Comparison of ENCODE assay signal across 22 cellular contexts in the genomic region with DNA sequence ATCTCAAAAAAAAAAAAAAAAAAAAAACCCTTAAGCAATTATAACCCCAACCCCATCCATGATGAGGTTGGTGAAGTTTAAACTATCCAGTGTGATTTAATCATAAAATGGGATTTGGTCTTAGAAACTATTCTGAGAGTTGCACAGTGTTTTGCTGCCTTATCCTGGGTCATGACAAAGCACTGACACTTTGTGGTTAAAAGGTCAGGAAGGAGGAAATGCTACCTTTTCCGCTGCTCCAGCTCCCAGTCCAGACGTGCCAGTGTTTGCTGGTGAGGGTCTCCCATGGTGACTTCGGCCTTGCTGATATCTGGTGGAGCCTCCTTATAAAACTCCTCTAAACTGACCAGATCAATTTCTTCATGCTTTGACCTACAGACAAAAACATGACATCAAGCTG. TPM values are rescaled to one million over a fixed set of nuclear protein-coding genes. Genes with fewer than 3 reads are reported as not detected.
DNase-seq lines count a peak whose midpoint lies in the region; ATAC-seq, FAIRE-seq and TF ChIP-seq lines count a peak whose summit lies in the region.
"Had no signal": no experiment of that assay in that cellular context is flagged by ENCODE, and none has a peak within 500 bp of the region (broad histone marks: within the 10 kb centered on the region; RNA-seq: fewer than 3 reads in every experiment).

No MANE protein-coding gene starts in this region.

- H3K4me1 ChIP-seq in K562 (replicated peaks in 1 of 2; ENCODE audit: control insufficient read depth in 2 of 2, insufficient read depth in 2 of 2, low read length in 2 of 2): peaks cover 4 to 6% of the 10 kb centered on the region in 2 experiments; a peak in 3 of 5 replicates
- no peaks in the 10 kb centered on the region for H3K4me1 ChIP-seq in mammary epithelial cell (ENCODE audit: insufficient read depth, low read length)

- dilution Hi-C loops in mammary epithelial cell (cut with HindIII; ENCODE audit: low sequenced_read_pairs): no loop called here

- no peaks in the 10 kb centered on the region for H3K4me1 Mint-ChIP-seq in activated naive CD4-positive, alpha-beta T cell treated with anti-CD3 and anti-CD28 coated beads for 36 hours (ENCODE audit: low read depth)

- H3K27ac Mint-ChIP-seq in activated naive CD4-positive, alpha-beta T cell treated with anti-CD3 and anti-CD28 coated beads for 36 hours: peak overlapping the region; percentile 24

- H2AFZ ChIP-seq in K562 (ENCODE audit: low read depth, low read length) (no peak overlapping the region), mammary epithelial cell (ENCODE audit: low read depth, low read length) (no peak overlapping the region)
- H2AFZ ChIP-seq: GM23248 had no signal

- CTCF ChIA-PET in activated naive CD4-positive, alpha-beta T cell treated with anti-CD3 and anti-CD28 coated beads for 36 hours (lab: Charles Lee): no interaction called here
- CTCF ChIA-PET in K562 (lab: Yijun Ruan, JAX; ENCODE audit: low intra/inter-chr PET ratio): no interaction called here
- CTCF ChIA-PET in mammary epithelial cell (lab: Charles Lee; ENCODE audit: low non-redundant PET): no interaction called here

- H3K4me2 ChIP-seq in K562 (ENCODE audit: insufficient read depth, low read length) (no peak overlapping the region), mammary epithelial cell (ENCODE audit: insufficient read depth, low read depth, low read length) (no peak overlapping the region)

- H3K36me3 Mint-ChIP-seq in activated naive CD4-positive, alpha-beta T cell treated with anti-CD3 and anti-CD28 coated beads for 36 hours (ENCODE audit: low read depth): peaks cover 50% of the 10 kb centered on the region

- H3K27me3 ChIP-seq in K562 (ENCODE audit: control insufficient read depth in 2 of 2, insufficient read depth in 2 of 2, low read length in 2 of 2): no peaks in the 10 kb centered on the region
- no peaks in the 10 kb centered on the region for H3K27me3 ChIP-seq in mammary epithelial cell (ENCODE audit: insufficient read depth, low read length)

- TF ChIP-seq CTCF in K562 (IDR thresholded peaks at IDR 0.05 in 2 of 3, conservative IDR thresholded peaks at IDR 0.05 in 1 of 3; ENCODE audit: insufficient read depth in 2 of 3, low read depth in 1 of 3, low read length in 3 of 3): no peak
- TF ChIP-seq CTCF in mammary epithelial cell (conservative IDR thresholded peaks at IDR 0.05 in 1 of 2, IDR thresholded peaks at IDR 0.05 in 1 of 2; ENCODE audit: extremely low read depth in 1 of 2, insufficient read depth in 1 of 2, low read depth in 1 of 2, low read length in 2 of 2): no peak

- TF ChIP-seq RAD21 in K562 (CRISPR knock-in tag; conservative IDR thresholded peaks at IDR 0.05 in 1 of 2, IDR thresholded peaks at IDR 0.05 in 1 of 2): no peak

- in situ Hi-C loops in K562 (cut with MboI): no loop called here
- in situ Hi-C loops in mammary epithelial cell (cut with MboI; ENCODE audit: low sequenced_read_pairs in 2 of 2): no loop called here

- H3K79me2 ChIP-seq in K562 (ENCODE audit: control insufficient read depth, insufficient read depth, low read length) (no peaks in the 10 kb centered on the region), mammary epithelial cell (ENCODE audit: insufficient read depth, low read length) (no peaks in the 10 kb centered on the region)

- peak; percentile 87 for FAIRE-seq in K562 (lab: Jason Lieb, UNC)
- FAIRE-seq: GM12891, GM18507 had no signal

- no peak overlapping the region for H3K4me3 Mint-ChIP-seq in activated naive CD4-positive, alpha-beta T cell treated with anti-CD3 and anti-CD28 coated beads for 36 hours

- BruUV-seq in K562 (replicated peaks; lab: Mats Ljungman, UMichigan): no TSS peak
- BruUV-seq in mammary epithelial cell (replicated peaks; lab: Mats Ljungman, UMichigan): no TSS peak

- H3K9me3 ChIP-seq in K562 (replicated peaks; ENCODE audit: control insufficient read depth, insufficient read depth, low read depth, low read length): no peaks in the 10 kb centered on the region
- H3K9me3 ChIP-seq in mammary epithelial cell (replicated peaks; ENCODE audit: insufficient read depth, low read length): no peaks in the 10 kb centered on the region

- no peaks in the 10 kb centered on the region for H3K9me1 ChIP-seq in K562 (ENCODE audit: control insufficient read depth, insufficient read depth, low read length)

- H3K36me3 ChIP-seq in K562 (ENCODE audit: control insufficient read depth, insufficient read depth, low read length): peaks cover 77% of the 10 kb centered on the region; the same call in 2 of the 3 replicates
- H3K36me3 ChIP-seq in mammary epithelial cell (ENCODE audit: insufficient read depth, low read length): peaks cover 22% of the 10 kb centered on the region

- 48% methylated on average over 3 of the region's 3 CpGs for WGBS in K562 (ENCODE audit: insufficient coverage, low coverage, missing lambda C conversion rate)
- WGBS in mammary epithelial cell (ENCODE audit: low coverage, missing lambda C conversion rate): 92% methylated on average over 3 of the region's 3 CpGs

- TF ChIP-seq POLR2A in K562 (conservative IDR thresholded peaks at IDR 0.05): no peak

- intact Hi-C loops in activated naive CD4-positive, alpha-beta T cell treated with anti-CD3 and anti-CD28 coated beads for 36 hours (cut with micrococcal nuclease): no loop called here
- intact Hi-C loops in K562 (cut with micrococcal nuclease) (no loop called here), mammary epithelial cell (cut with micrococcal nuclease) (no loop called here)

- H3K9ac ChIP-seq in K562 (ENCODE audit: insufficient read depth in 1 of 2, low read depth in 2 of 2, low read length in 2 of 2) (no peak overlapping the region; a peak in 1 of 4 replicates), mammary epithelial cell (ENCODE audit: insufficient read depth, low read length) (no peak overlapping the region)
- H3K9ac ChIP-seq: GM23248 had no signal

- no peaks in the 10 kb centered on the region for H3K27me3 Mint-ChIP-seq in activated naive CD4-positive, alpha-beta T cell treated with anti-CD3 and anti-CD28 coated beads for 36 hours (ENCODE audit: low read depth)

- H4K20me1 ChIP-seq in K562 (replicated peaks; ENCODE audit: control insufficient read depth, insufficient read depth, low read length): no peaks in the 10 kb centered on the region
- no peaks in the 10 kb centered on the region for H4K20me1 ChIP-seq in mammary epithelial cell (ENCODE audit: insufficient read depth, low read length)

- POLR2A ChIA-PET in K562 (lab: Yijun Ruan, JAX): no interaction called here

- no peak overlapping the region for H3K4me3 ChIP-seq in K562
- no peak overlapping the region for H3K4me3 ChIP-seq in mammary epithelial cell (replicated peaks in 1 of 3; ENCODE audit: insufficient read depth in 1 of 3, low read depth in 2 of 3, low read length in 3 of 3)
- H3K4me3 ChIP-seq: GM23248 had no signal

- peak; percentile 59 for ATAC-seq in K562
- ATAC-seq: PC-3 had no signal

- no peaks in the 10 kb centered on the region for H3K9me3 Mint-ChIP-seq in activated naive CD4-positive, alpha-beta T cell treated with anti-CD3 and anti-CD28 coated beads for 36 hours

- DNase-seq in activated naive CD4-positive, alpha-beta T cell treated with anti-CD3 and anti-CD28 coated beads for 36 hours: no peak
- no peak for DNase-seq in activated naive CD4-positive, alpha-beta T cell (lab: John Stamatoyannopoulos, UW)
- DNase-seq in K562 (ENCODE audit: extremely low read depth in 1 of 4, low spot score in 3 of 4) (peak in 1 of 4 experiments; percentile 24), iris pigment epithelial cell (ENCODE audit: low read depth) (peak; percentile 47), mammary epithelial cell (no peak), OCI-M2 (lab: John Stamatoyannopoulos, UW; ENCODE audit: unreplicated experiment) (no peak), mesenteric fat pad (ENCODE audit: low spot score) (no peak)
- DNase-seq: C1 segment of cervical spinal cord, GF-D8, GM23248, HCEC 1CT, KBM-7, NCI-H1048, NCI-H1436 treated with DMSO at 0.1 percent for 48 hours, NCI-H2081, NCI-H510A, NCI-H774, PC-3 had no signal

- H3K27ac ChIP-seq in K562 (ENCODE audit: extremely low read depth, low read depth, low read length): peak overlapping the region; percentile 54; the same call in 1 of the 3 replicates
- no peak overlapping the region for H3K27ac ChIP-seq in mammary epithelial cell (ENCODE audit: insufficient read depth, low read depth, low read length)
- H3K27ac ChIP-seq: GM23248, HL-60, RWPE1 had no signal

- TF ChIP-seq EP300 in K562 (IDR thresholded peaks at IDR 0.05; ENCODE audit: low read length): no peak

RNA-seq across cellular contexts. Expression of a gene that starts 14.5 kb away (rescaled TPM):
- total RNA-seq in activated naive CD4-positive, alpha-beta T cell treated with anti-CD3 and anti-CD28 coated beads for 36 hours: 10 to 100 TPM; 54.8 to 55.1 TPM
- 114 and 141 TPM in 2 replicates for total RNA-seq in K562 (2011; cell fraction: chromatin; rRNA removed; ENCODE audit: low replicate concordance)
- 84.7 and 85.2 TPM in 2 replicates for total RNA-seq in K562 (2011; cell fraction: nucleolus; rRNA removed)
- 72.6 and 76.2 TPM in 2 replicates for total RNA-seq in K562 (2011; cell fraction: nucleoplasm; rRNA removed)
- total RNA-seq in K562 (2014; rRNA removed) (50.9 and 56.5 TPM in 2 replicates), K562 (2014; rRNA removed; fragmentation: Illumina TruSeq; extraction: Trizol) (49.3 and 51.4 TPM in 2 replicates), K562 (2015; rRNA removed; fragmentation: Illumina TruSeq; extraction: Trizol) (44.7 and 45.3 TPM in 2 replicates), K562 (2021) (71.2 and 75.1 TPM in 2 replicates), mammary epithelial cell (10 to 100 TPM; 46.3 to 56.2 TPM), mesenteric fat pad (33.3 TPM)
- polyA plus RNA-seq in K562 (2011; rRNA removed) (60.0 and 64.3 TPM in 2 replicates), K562 (2014; fragmentation: Illumina TruSeq; extraction: Trizol) (55.8 and 56.8 TPM in 2 replicates), K562 (2014; fragmentation: Nextera tagmentation; extraction: Ambion mirVana) (10 to 100 TPM; 46.3 to 96.5 TPM), K562 (2014; rRNA removed) (46.8 and 47.9 TPM in 2 replicates), mammary epithelial cell (37.5 TPM)
- 47.4 and 54.4 TPM in 2 replicates for polyA plus RNA-seq in K562 (2011; cell fraction: cytosol; rRNA removed)
- 50.4 and 52.8 TPM in 2 replicates for polyA plus RNA-seq in K562 (2011; cell fraction: nucleus; rRNA removed)
- polyA plus RNA-seq in K562 (2012): 49.5 and 66.4 TPM in 2 replicates
- polyA minus RNA-seq in K562 (2011; rRNA and poly(A)+ RNA removed): 80.4 and 90.7 TPM in 2 replicates
- 44.9 and 47.3 TPM in 2 replicates for polyA minus RNA-seq in K562 (2011; cell fraction: cytosol; rRNA and poly(A)+ RNA removed)
- 20.9 and 31.4 TPM in 2 replicates for polyA minus RNA-seq in K562 (2011; cell fraction: nucleus; rRNA and poly(A)+ RNA removed)
- polyA minus RNA-seq in mammary epithelial cell: 59.8 TPM

RNA-seq across cellular contexts. Expression of a gene that starts 41.8 kb away (rescaled TPM):
- total RNA-seq in activated naive CD4-positive, alpha-beta T cell treated with anti-CD3 and anti-CD28 coated beads for 36 hours: 10 to 100 TPM; 67.5 to 69.6 TPM
- 25.2 and 45.8 TPM in 2 replicates for total RNA-seq in K562 (2011; cell fraction: chromatin; rRNA removed; ENCODE audit: low replicate concordance)
- 29.2 and 30.9 TPM in 2 replicates for total RNA-seq in K562 (2011; cell fraction: nucleolus; rRNA removed)
- total RNA-seq in K562 (2011; cell fraction: nucleoplasm; rRNA removed): 33.9 and 44.9 TPM in 2 replicates
- total RNA-seq in K562 (2014; rRNA removed) (22.4 and 27.9 TPM in 2 replicates), K562 (2014; rRNA removed; fragmentation: Illumina TruSeq; extraction: Trizol) (26.0 and 27.3 TPM in 2 replicates), K562 (2015; rRNA removed; fragmentation: Illumina TruSeq; extraction: Trizol) (21.0 and 21.4 TPM in 2 replicates), K562 (2021) (24.1 and 24.8 TPM in 2 replicates), mammary epithelial cell (10 to 100 TPM; 48.6 to 63.0 TPM), mesenteric fat pad (7.9 TPM)
- polyA plus RNA-seq in K562 (2011; rRNA removed) (55.0 and 57.1 TPM in 2 replicates), K562 (2014; fragmentation: Illumina TruSeq; extraction: Trizol) (31.9 and 35.0 TPM in 2 replicates), K562 (2014; fragmentation: Nextera tagmentation; extraction: Ambion mirVana) (10 to 100 TPM; 10.2 to 13.5 TPM), K562 (2014; rRNA removed) (26.4 and 32.0 TPM in 2 replicates), mammary epithelial cell (42.7 TPM)
- 39.0 and 41.9 TPM in 2 replicates for polyA plus RNA-seq in K562 (2011; cell fraction: cytosol; rRNA removed)
- polyA plus RNA-seq in K562 (2011; cell fraction: nucleus; rRNA removed): 26.0 and 27.4 TPM in 2 replicates
- polyA plus RNA-seq in K562 (2012): 27.7 and 40.8 TPM in 2 replicates
- 24.9 and 25.8 TPM in 2 replicates for polyA minus RNA-seq in K562 (2011; rRNA and poly(A)+ RNA removed)
- polyA minus RNA-seq in K562 (2011; cell fraction: cytosol; rRNA and poly(A)+ RNA removed): 19.2 and 21.1 TPM in 2 replicates
- polyA minus RNA-seq in K562 (2011; cell fraction: nucleus; rRNA and poly(A)+ RNA removed): 7.9 and 11.9 TPM in 2 replicates
- polyA minus RNA-seq in mammary epithelial cell: 33.6 TPM

RNA-seq across cellular contexts. Expression of a gene that starts 59.1 kb away (rescaled TPM):
- 1 to 10 TPM; 2.5 to 3.5 TPM for total RNA-seq in activated naive CD4-positive, alpha-beta T cell treated with anti-CD3 and anti-CD28 coated beads for 36 hours
- total RNA-seq in K562 (2011; cell fraction: chromatin; rRNA removed; ENCODE audit: low replicate concordance): 2.3 and 2.4 TPM in 2 replicates
- 2.8 and 3.7 TPM in 2 replicates for total RNA-seq in K562 (2011; cell fraction: nucleolus; rRNA removed)
- 2.2 and 2.3 TPM in 2 replicates for total RNA-seq in K562 (2011; cell fraction: nucleoplasm; rRNA removed)
- 10.8 and 16.0 TPM in 2 replicates for total RNA-seq in K562 (2014; rRNA removed)
- total RNA-seq in K562 (2014; rRNA removed; fragmentation: Illumina TruSeq; extraction: Trizol): 10.2 and 11.6 TPM in 2 replicates
- 17.3 and 17.6 TPM in 2 replicates for total RNA-seq in K562 (2015; rRNA removed; fragmentation: Illumina TruSeq; extraction: Trizol)
- 12.7 and 14.5 TPM in 2 replicates for total RNA-seq in K562 (2021)
- polyA plus RNA-seq in K562 (2011; rRNA removed): 2.4 and 5.1 TPM in 2 replicates
- polyA plus RNA-seq in K562 (2011; cell fraction: cytosol; rRNA removed): 1.7 and 4.4 TPM in 2 replicates
- 0.88 and 2.7 TPM in 2 replicates for polyA plus RNA-seq in K562 (2011; cell fraction: nucleus; rRNA removed)
- 2.1 and 12.5 TPM in 2 replicates for polyA plus RNA-seq in K562 (2012)
- polyA plus RNA-seq in K562 (2014; fragmentation: Illumina TruSeq; extraction: Trizol): 19.3 and 26.9 TPM in 2 replicates
- 1 to 10 TPM; 2.3 to 3.8 TPM for polyA plus RNA-seq in K562 (2014; fragmentation: Nextera tagmentation; extraction: Ambion mirVana)
- polyA plus RNA-seq in K562 (2014; rRNA removed): 10.1 and 11.4 TPM in 2 replicates
- 4.3 and 8.1 TPM in 2 replicates for polyA minus RNA-seq in K562 (2011; rRNA and poly(A)+ RNA removed)
- 3.6 and 6.6 TPM in 2 replicates for polyA minus RNA-seq in K562 (2011; cell fraction: cytosol; rRNA and poly(A)+ RNA removed)
- 1.4 and 1.5 TPM in 2 replicates for polyA minus RNA-seq in K562 (2011; cell fraction: nucleus; rRNA and poly(A)+ RNA removed)
- under 1 TPM; 0.07 to 0.17 TPM for total RNA-seq in mammary epithelial cell
- polyA plus RNA-seq in mammary epithelial cell: 4.7 TPM
- 3.5 TPM for polyA minus RNA-seq in mammary epithelial cell
- 0.87 TPM for total RNA-seq in mesenteric fat pad
- total RNA-seq: PC-3 had no signal
